In genomic region chr10:23439920-23440875, GRCh38 we compare ENCODE assay signal across 7 cellular contexts. TPM values are rescaled to one million over a fixed set of nuclear protein-coding genes. Genes with fewer than 3 reads are reported as not detected.
DNase-seq lines count a peak whose midpoint lies in the region; ATAC-seq lines count a peak whose summit lies in the region.

No MANE protein-coding gene starts in this region.

- ATAC-seq in GM18867 (IDR thresholded peaks at IDR 0.05; ENCODE audit: unreplicated experiment) = peak; percentile 22
- ATAC-seq in HG02852 (IDR thresholded peaks at IDR 0.05; ENCODE audit: unreplicated experiment) = peak; percentile 17
- peak; percentile 1 to 8 for ATAC-seq in left cardiac atrium
- no peak for ATAC-seq in GM18858 (IDR thresholded peaks at IDR 0.05; ENCODE audit: unreplicated experiment)

- DNase-seq in RKO (ENCODE audit: low spot score) (peak; percentile 52), left cardiac atrium (peak; percentile 46), posterior vena cava (ENCODE audit: low spot score) (peak; percentile 81)
- DNase-seq in activated naive CD8-positive, alpha-beta T cell treated with anti-CD3 and anti-CD28 coated beads for 36 hours = peak; percentile 36

- intact Hi-C loops in left cardiac atrium (cut with DNase I) (loop anchor here in 1 of 2 donors (10.0 kb wide), 1 partner anchor 95 kb away; the partner anchor contains the start of gene C10orf67), posterior vena cava (cut with DNase I) (loop anchor here in 1 of 2 donors (2.0 kb wide), 1 partner anchor 25 kb away; no protein-coding TSS in a partner anchor)

- peaks cover 32% of the 10 kb centered on the region for H3K4me1 Mint-ChIP-seq in activated naive CD8-positive, alpha-beta T cell treated with anti-CD3 and anti-CD28 coated beads for 36 hours

- H3K27ac Mint-ChIP-seq in activated naive CD8-positive, alpha-beta T cell treated with anti-CD3 and anti-CD28 coated beads for 36 hours = peak overlapping the region; percentile 84

- no peaks in the 10 kb centered on the region for H3K9me3 Mint-ChIP-seq in activated naive CD8-positive, alpha-beta T cell treated with anti-CD3 and anti-CD28 coated beads for 36 hours

- H3K4me3 Mint-ChIP-seq in activated naive CD8-positive, alpha-beta T cell treated with anti-CD3 and anti-CD28 coated beads for 36 hours = peak overlapping the region; percentile 93

- H3K27me3 Mint-ChIP-seq in activated naive CD8-positive, alpha-beta T cell treated with anti-CD3 and anti-CD28 coated beads for 36 hours = no peaks in the 10 kb centered on the region

- peaks cover 21% of the 10 kb centered on the region for H3K36me3 Mint-ChIP-seq in activated naive CD8-positive, alpha-beta T cell treated with anti-CD3 and anti-CD28 coated beads for 36 hours

RNA-seq across cellular contexts. Expression of gene OTUD1, which starts 1.3 kb away (rescaled TPM):
- 1 to 10 TPM; 8.5 to 9.8 TPM for total RNA-seq in activated naive CD8-positive, alpha-beta T cell treated with anti-CD3 and anti-CD28 coated beads for 36 hours
- total RNA-seq in left cardiac atrium (10 to 100 TPM; 14.0 to 14.4 TPM), posterior vena cava (10 to 100 TPM; 11.2 to 16.9 TPM)
